ENCODE assay signal across 8 cellular contexts in the genomic region with DNA sequence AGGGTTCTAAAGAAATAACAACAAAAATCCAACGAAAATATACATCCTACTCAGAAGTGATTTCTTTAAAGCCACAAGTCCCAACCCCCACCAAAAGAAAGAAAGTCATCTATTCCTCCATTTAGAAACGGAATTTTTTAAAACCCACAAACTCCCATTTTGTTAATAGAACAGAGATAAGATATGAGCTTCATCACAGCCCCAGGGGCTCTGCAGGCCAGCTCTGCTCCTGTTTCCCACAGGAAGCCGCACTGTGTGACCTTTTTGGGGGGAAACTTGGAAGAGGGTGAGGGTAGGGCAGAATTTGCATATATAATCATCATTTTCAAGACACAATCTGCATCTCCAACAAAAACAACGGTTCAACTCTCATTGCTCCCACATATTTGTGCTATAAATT. TPM values are rescaled to one million over a fixed set of nuclear protein-coding genes. Genes with fewer than 3 reads are reported as not detected.
DNase-seq lines count a peak whose midpoint lies in the region; ATAC-seq and TF ChIP-seq lines count a peak whose summit lies in the region.

No MANE protein-coding gene starts in this region.

- intact Hi-C loops in A673 (cut with micrococcal nuclease; ENCODE audit: unreplicated experiment): loop anchor here (5.0 to 10.0 kb wide), 2 partner anchors 309 to 837 kb away; a partner anchor contains a TSS

- H3K4me2 ChIP-seq in mesenchymal stem cell (ENCODE audit: low read length, poor library complexity, severe bottlenecking): peak overlapping the region; percentile 88

- no peak overlapping the region for H3K23ac ChIP-seq in mesenchymal stem cell (ENCODE audit: low read length in 2 of 2)

- no peak for ATAC-seq in GM18498 (IDR thresholded peaks at IDR 0.05; ENCODE audit: unreplicated experiment)

- CTCF ChIA-PET in A673 (lab: Charles Lee): interaction anchor here (0.5 kb wide), 1 partner anchor 58 kb away, joined by 12 read pairs; no protein-coding TSS in a partner anchor

- no peak overlapping the region for H2BK15ac ChIP-seq in mesenchymal stem cell (ENCODE audit: low read depth, poor library complexity, severe bottlenecking)

- H3K27ac ChIP-seq in A673 (ENCODE audit: low read depth, low read length, poor library complexity, severe bottlenecking) (no peak overlapping the region), HL-60 (replicated peaks) (no peak overlapping the region), mesenchymal stem cell (ENCODE audit: low read length, poor library complexity, severe bottlenecking) (peak overlapping the region; percentile 38)

- DNase-seq in A673 (ENCODE audit: low spot score): no peak
- DNase-seq in HL-60 (ENCODE audit: low read depth in 1 of 2, low spot score in 1 of 2): no peak
- no peak for DNase-seq in astrocyte of the cerebellum (ENCODE audit: low read depth)
- peak; percentile 58 for DNase-seq in mesenchymal stem cell
- DNase-seq in KBM-7: no peak
- no peak for DNase-seq in D341Med (ENCODE audit: low spot score)
- no peak for DNase-seq in activated CD4-positive, CD25-positive, alpha-beta regulatory T cell treated with anti-CD3 and anti-CD28 coated beads, Interleukin-2, amount 50 U/mL, for 72 hours

- in situ Hi-C loops in astrocyte of the cerebellum (cut with HindIII; ENCODE audit: low sequenced_read_pairs) (no loop called here), KBM-7 (cut with MboI; ENCODE audit: low pct_unique_long_range_greater_than_20kb, low sequenced_read_pairs) (loop anchor here (25.0 kb wide), 2 partner anchors 479 to 1029 kb away; no protein-coding TSS in a partner anchor)

- H3K4me3 ChIP-seq in A673 (ENCODE audit: low read depth, low read length, poor library complexity, severe bottlenecking) (peak overlapping the region; percentile 80), HL-60 (replicated peaks; ENCODE audit: insufficient read depth, low read length) (peak overlapping the region; percentile 30), astrocyte of the cerebellum (ENCODE audit: low read depth, low read length) (peak overlapping the region; percentile 62), mesenchymal stem cell (ENCODE audit: insufficient read depth in 1 of 2, low read depth in 1 of 2, low read length in 2 of 2) (peak overlapping the region in 1 of 2 experiments; percentile 87)

- H3K18ac ChIP-seq in mesenchymal stem cell (ENCODE audit: low read depth in 1 of 2, low read length in 2 of 2): no peak overlapping the region

- H2BK120ac ChIP-seq in mesenchymal stem cell (ENCODE audit: low read depth, low read length): no peak overlapping the region

- H3K9me3 ChIP-seq in A673 (ENCODE audit: low read depth, low read length, poor library complexity, severe bottlenecking) (no peaks in the 10 kb centered on the region), mesenchymal stem cell (ENCODE audit: control insufficient read depth, low read length) (no peaks in the 10 kb centered on the region)

- H2AK5ac ChIP-seq in mesenchymal stem cell (ENCODE audit: low read length, severe bottlenecking): peak overlapping the region; percentile 51

- no peak overlapping the region for H3K4ac ChIP-seq in mesenchymal stem cell (ENCODE audit: low read depth in 1 of 2, low read length in 2 of 2)

- no peak overlapping the region for H4K8ac ChIP-seq in mesenchymal stem cell (ENCODE audit: low read length)

- H3K4me1 ChIP-seq in A673 (ENCODE audit: insufficient read depth, low read length, poor library complexity, severe bottlenecking) (peaks cover 32% of the 10 kb centered on the region), mesenchymal stem cell (ENCODE audit: control insufficient read depth, insufficient read depth, low read depth, low read length) (peaks cover 22% of the 10 kb centered on the region)

- H3K14ac ChIP-seq in mesenchymal stem cell (ENCODE audit: low read length in 2 of 2): no peak overlapping the region

- H2AFZ ChIP-seq in mesenchymal stem cell (ENCODE audit: low read depth, low read length): no peak overlapping the region

- no peak overlapping the region for H4K91ac ChIP-seq in mesenchymal stem cell (ENCODE audit: low read length)

- 0% methylated on average over 2 of the region's 4 CpGs for WGBS in mesenchymal stem cell

- peaks cover 3% of the 10 kb centered on the region for H3K79me1 ChIP-seq in mesenchymal stem cell (replicated peaks; ENCODE audit: low read length, poor library complexity, severe bottlenecking)

- H3K36me3 ChIP-seq in A673 (ENCODE audit: insufficient read depth, low read length, poor library complexity, severe bottlenecking) (no peaks in the 10 kb centered on the region), mesenchymal stem cell (ENCODE audit: control insufficient read depth in 1 of 2, insufficient read depth in 2 of 2, low read depth in 1 of 2, low read length in 2 of 2) (peaks cover 7% of the 10 kb centered on the region in 2 experiments)

- H3K9ac ChIP-seq in mesenchymal stem cell (ENCODE audit: low read length): peak overlapping the region; percentile 80

- no peak for TF ChIP-seq CTCF in A673 (conservative IDR thresholded peaks at IDR 0.05; ENCODE audit: low read depth, low read length)
- TF ChIP-seq CTCF in HL-60 (IDR thresholded peaks at IDR 0.05; ENCODE audit: insufficient read depth, low read length): no peak
- no peak for TF ChIP-seq CTCF in astrocyte of the cerebellum (IDR thresholded peaks at IDR 0.05; ENCODE audit: low read depth, low read length, missing control alignments)

- no peak overlapping the region for H2BK5ac ChIP-seq in mesenchymal stem cell (ENCODE audit: low read depth, low read length, poor library complexity, severe bottlenecking)

- no peak overlapping the region for H2BK12ac ChIP-seq in mesenchymal stem cell (ENCODE audit: low read length in 2 of 2)

- POLR2A ChIA-PET in A673 (lab: Charles Lee; ENCODE audit: low non-redundant PET): no interaction called here

- BruUV-seq in A673 (replicated peaks; lab: Mats Ljungman, UMichigan): TSS peak; percentile 56

- no peaks in the 10 kb centered on the region for H3K27me3 ChIP-seq in A673 (replicated peaks; ENCODE audit: insufficient read depth, low read depth, low read length, poor library complexity)
- no peaks in the 10 kb centered on the region for H3K27me3 ChIP-seq in HL-60 (ENCODE audit: insufficient read depth, poor library complexity, severe bottlenecking)
- no peaks in the 10 kb centered on the region for H3K27me3 ChIP-seq in mesenchymal stem cell (ENCODE audit: control insufficient read depth in 1 of 2, insufficient read depth in 1 of 2, low read length in 2 of 2)

RNA-seq across cellular contexts. Expression of a gene that starts 2.8 kb away (rescaled TPM):
- total RNA-seq in A673 (2021): 19.3 and 21.2 TPM in 2 replicates
- 4.3 TPM for polyA plus RNA-seq in mesenchymal stem cell (2013, experiment 1 of 2)
- polyA plus RNA-seq in mesenchymal stem cell (2013, experiment 2 of 2): 4.7 TPM

RNA-seq across cellular contexts. Expression of a gene that starts 37.5 kb away (rescaled TPM):
- 0.34 and 0.59 TPM in 2 replicates for total RNA-seq in A673 (2021)
- polyA plus RNA-seq in mesenchymal stem cell (2013, experiment 1 of 2): 14.1 TPM
- 16.0 TPM for polyA plus RNA-seq in mesenchymal stem cell (2013, experiment 2 of 2)
